In the genomic region with DNA sequence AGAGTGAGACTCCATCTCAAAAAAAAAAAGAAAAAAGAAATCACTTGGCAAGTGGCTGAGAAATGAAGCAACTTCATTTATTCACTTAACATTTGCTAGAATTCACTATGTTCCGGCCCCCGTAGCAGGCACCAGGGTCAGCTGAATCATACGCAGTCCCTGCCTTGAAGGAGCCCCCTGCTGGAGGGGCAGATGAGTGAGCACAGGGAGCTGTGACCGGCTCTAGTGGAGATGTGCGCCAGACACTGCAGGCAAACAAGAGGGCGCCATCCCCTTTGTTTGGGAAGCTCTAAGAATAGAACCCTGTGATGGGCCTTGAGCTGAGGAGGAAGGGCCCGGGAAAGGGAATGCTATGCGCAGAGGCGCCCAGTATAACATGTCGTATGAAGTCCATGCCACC, we compare ENCODE assay signal across 9 cellular contexts. TPM values are rescaled to one million over a fixed set of nuclear protein-coding genes. Genes with fewer than 3 reads are reported as not detected.
A peak's percentile ranks its signal among the peaks of the same experiment; 100 is the strongest.
DNase-seq lines count a peak whose midpoint lies in the region; ATAC-seq and TF ChIP-seq lines count a peak whose summit lies in the region.
"Had no signal": no experiment of that assay in that cellular context is flagged by ENCODE, and none has a peak within 500 bp of the region (broad histone marks: within the 10 kb centered on the region; RNA-seq: fewer than 3 reads in every experiment).

No MANE protein-coding gene starts in this region.

- no peak overlapping the region for H3K4me3 ChIP-seq in ectodermal cell (ENCODE audit: insufficient read depth, low read depth, low read length)
- no peak overlapping the region for H3K4me3 ChIP-seq in tibial artery

- H3K4me1 ChIP-seq in ectodermal cell (ENCODE audit: control insufficient read depth, insufficient read depth, low read length) = no peaks in the 10 kb centered on the region
- no peaks in the 10 kb centered on the region for H3K4me1 ChIP-seq in tibial artery

- no peaks in the 10 kb centered on the region for H3K9me3 ChIP-seq in ectodermal cell (ENCODE audit: control insufficient read depth, low read length)
- no peaks in the 10 kb centered on the region for H3K9me3 ChIP-seq in tibial artery

- H3K27ac ChIP-seq in ectodermal cell (ENCODE audit: insufficient read depth, low read depth, low read length, poor library complexity, severe bottlenecking) (peak overlapping the region; percentile 88), tibial artery (no peak overlapping the region)

- peak; percentile 4 for DNase-seq in NCI-H510A treated with DMSO at 0.1 percent for 48 hours (lab: John Stamatoyannopoulos, UW)
- no peak for DNase-seq in NCI-H510A (lab: John Stamatoyannopoulos, UW)
- DNase-seq in NCI-H345 treated with DMSO at 0.1 percent for 48 hours (lab: John Stamatoyannopoulos, UW; ENCODE audit: unreplicated experiment) = peak; percentile 10
- peak; percentile 73 for DNase-seq in posterior vena cava (ENCODE audit: low spot score)
- DNase-seq in tibial artery = no peak
- no peak for DNase-seq in hippocampal formation (lab: John Stamatoyannopoulos, UW)
- DNase-seq: CD8-positive, alpha-beta T cell had no signal

- H3K27me3 ChIP-seq in ectodermal cell (ENCODE audit: control insufficient read depth, insufficient read depth, low read length, poor library complexity, severe bottlenecking) (no peaks in the 10 kb centered on the region), tibial artery (no peaks in the 10 kb centered on the region)

- intact Hi-C loops in posterior vena cava (cut with DNase I) (loop anchor here in 1 of 2 donors (10.0 kb wide), 2 partner anchors 164 to 484 kb away; partner anchors contain the start of genes DUSP1 and SH3PXD2B), tibial artery (cut with DNase I; ENCODE audit: low total_unique reads) (loop anchor here (10.0 kb wide), 1 partner anchor 464 kb away; no protein-coding TSS in a partner anchor)

- WGBS in ectodermal cell, 2 experiments = 82 to 83% methylated on average over 10 of the region's 10 CpGs

- ATAC-seq in GM19324 (IDR thresholded peaks at IDR 0.05; ENCODE audit: low FRiP score, unreplicated experiment) = no peak
- ATAC-seq: CD8-positive, alpha-beta T cell had no signal

- H3K36me3 ChIP-seq in ectodermal cell (ENCODE audit: control insufficient read depth, insufficient read depth, low read length) = peaks cover 6% of the 10 kb centered on the region
- peaks cover 54 to 96% (median 81%) of the 10 kb centered on the region in 3 donors for H3K36me3 ChIP-seq in tibial artery

- TF ChIP-seq CTCF in tibial artery (IDR thresholded peaks at IDR 0.05) = peak in 1 of 2 experiments; percentile 5

RNA-seq across cellular contexts. Expression of gene RPL26L1, which starts 20.2 kb away (rescaled TPM):
- 76.3 TPM for polyA plus RNA-seq in ectodermal cell (2013, experiment 1 of 4)
- 63.4 TPM for polyA plus RNA-seq in ectodermal cell (2013, experiment 2 of 4)
- polyA plus RNA-seq in ectodermal cell (2013, experiment 3 of 4) = 62.4 TPM
- polyA plus RNA-seq in ectodermal cell (2013, experiment 4 of 4) = 72.6 TPM
- 10 to 100 TPM; 23.4 to 32.7 TPM for total RNA-seq in posterior vena cava

RNA-seq across cellular contexts. Expression of gene ATP6V0E1, which starts 44.5 kb away (rescaled TPM):
- 110 TPM for polyA plus RNA-seq in ectodermal cell (2013, experiment 1 of 4)
- polyA plus RNA-seq in ectodermal cell (2013, experiment 2 of 4) = 114 TPM
- 74.0 TPM for polyA plus RNA-seq in ectodermal cell (2013, experiment 3 of 4)
- polyA plus RNA-seq in ectodermal cell (2013, experiment 4 of 4) = 82.9 TPM
- total RNA-seq in posterior vena cava = 100 to 1,000 TPM; 178 to 215 TPM

Comparison
In these comparisons a context has a peak if more than half of its experiments do, and no peak if none do; other contexts are left out.
1. DNase-seq: peak in NCI-H510A treated with DMSO at 0.1 percent for 48 hours (single experiment), NCI-H345 treated with DMSO at 0.1 percent for 48 hours (single experiment) and posterior vena cava (single experiment); none in NCI-H510A (single experiment), tibial artery (0 of 2) and hippocampal formation (0 of 2).